In the genomic region with DNA sequence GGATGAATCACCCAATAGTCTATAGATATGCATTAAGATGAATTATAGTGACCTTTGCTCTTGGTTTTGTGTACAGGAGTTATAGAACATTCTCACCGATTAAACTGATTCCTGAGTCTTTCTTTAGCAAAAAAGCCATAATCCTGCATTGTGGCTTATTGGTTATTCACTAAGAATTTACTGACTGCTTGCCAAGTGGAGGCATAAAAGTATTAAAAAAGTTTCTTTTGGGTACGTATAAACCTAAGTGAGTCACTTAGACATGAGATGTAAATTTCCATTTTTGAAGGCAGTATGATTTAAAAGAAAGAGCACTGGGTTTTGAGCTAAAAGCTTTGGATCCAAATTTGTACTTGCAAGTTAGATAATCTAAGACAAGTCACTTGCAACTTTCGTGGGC, we compare ENCODE assay signal across 29 cellular contexts.
DNase-seq lines count a peak whose midpoint lies in the region; ATAC-seq, FAIRE-seq and TF ChIP-seq lines count a peak whose summit lies in the region.
"Had no signal": no experiment of that assay in that cellular context is flagged by ENCODE, and none has a peak within 500 bp of the region (broad histone marks: within the 10 kb centered on the region; RNA-seq: fewer than 3 reads in every experiment).

No MANE protein-coding gene starts in this region.

- no peak for TF ChIP-seq EP300 in A549 (IDR thresholded peaks at IDR 0.05)

- CTCF ChIA-PET in A549 (lab: Yijun Ruan, JAX) = interaction anchor here (0.5 to 3.5 kb wide), 4 partner anchors 12 to 97 kb away, joined by 3 to 10 read pairs (median 3); no protein-coding TSS in a partner anchor

- H3K9ac ChIP-seq in adipocyte (ENCODE audit: low read length) = no peak overlapping the region

- FAIRE-seq in A549 (lab: Jason Lieb, UNC) (peak; percentile 28), frontal cortex (lab: Jason Lieb, UNC) (no peak)
- FAIRE-seq: bronchial epithelial cell, GM12891 had no signal

- H3K27me3 ChIP-seq in adipocyte (replicated peaks; ENCODE audit: control insufficient read depth, insufficient read depth, low read length) (no peaks in the 10 kb centered on the region), breast epithelium (no peaks in the 10 kb centered on the region)
- H3K27me3 ChIP-seq: left lung, MG63, neutrophil had no signal

- TF ChIP-seq RAD21 in A549 (conservative IDR thresholded peaks at IDR 0.05 in 1 of 2, IDR thresholded peaks at IDR 0.05 in 1 of 2) = no peak

- H3K9me3 ChIP-seq in A549 (no peaks in the 10 kb centered on the region), adipocyte (ENCODE audit: control insufficient read depth, low read length) (no peaks in the 10 kb centered on the region), breast epithelium (no peaks in the 10 kb centered on the region)
- H3K9me3 ChIP-seq: left lung, MG63, neutrophil, psoas muscle had no signal

- no peak for ATAC-seq in A549
- no peak for ATAC-seq in GM18520 (IDR thresholded peaks at IDR 0.05; ENCODE audit: unreplicated experiment)
- ATAC-seq: left lung, psoas muscle had no signal

- TF ChIP-seq POLR2A in A549 (IDR thresholded peaks at IDR 0.05; ENCODE audit: low read length) = no peak
- TF ChIP-seq POLR2A in breast epithelium (IDR thresholded peaks at IDR 0.05) = no peak

- H3K4me3 ChIP-seq in A549 (no peak overlapping the region), adipocyte (ENCODE audit: low read length) (no peak overlapping the region), breast epithelium (no peak overlapping the region)
- H3K4me3 ChIP-seq: left lung, MG63, psoas muscle, skin epidermis had no signal

- TF ChIP-seq CTCF in A549 (IDR thresholded peaks at IDR 0.05) = no peak
- TF ChIP-seq CTCF in breast epithelium (IDR thresholded peaks at IDR 0.05) = no peak

- H3K4me1 ChIP-seq in A549 (peaks cover 38% of the 10 kb centered on the region), adipocyte (ENCODE audit: control insufficient read depth, insufficient read depth, low read length) (peaks cover 22% of the 10 kb centered on the region), breast epithelium (no peaks in the 10 kb centered on the region)
- H3K4me1 ChIP-seq: psoas muscle had no signal

- H3K36me3 ChIP-seq in adipocyte (ENCODE audit: control insufficient read depth, insufficient read depth, low read length, severe bottlenecking) = no peaks in the 10 kb centered on the region
- no peaks in the 10 kb centered on the region for H3K36me3 ChIP-seq in breast epithelium
- H3K36me3 ChIP-seq: left lung, neutrophil had no signal

- POLR2A ChIA-PET in A549 (lab: Yijun Ruan, JAX) = no interaction called here

- H3K4me2 ChIP-seq in A549 = no peak overlapping the region

- intact Hi-C loops in breast epithelium (cut with DNase I; ENCODE audit: low total_unique reads) = no loop called here

- H3K27ac ChIP-seq in A549 (no peak overlapping the region), breast epithelium (no peak overlapping the region)
- H3K27ac ChIP-seq: left lung, neutrophil, psoas muscle, skin epidermis had no signal

- no peak for DNase-seq in A549 (ENCODE audit: low read depth in 1 of 2, low spot score in 1 of 2)
- DNase-seq in HCEC 1CT = peak; percentile 81
- peak; percentile 65 for DNase-seq in adipocyte (ENCODE audit: low read depth)
- DNase-seq in fibroblast of peridontal ligament (ENCODE audit: extremely low read depth) = peak; percentile 86
- no peak for DNase-seq in breast epithelium (ENCODE audit: low spot score in 2 of 2)
- DNase-seq in DMS 273 treated with DMSO at 0.1 percent for 48 hours (lab: John Stamatoyannopoulos, UW) = no peak
- DNase-seq in frontal cortex (ENCODE audit: low spot score in 2 of 2) = no peak
- DNase-seq: 8988T; activated B cell treated with CpG ODN at 0.5 μM for 24 hours; activated CD4-positive, alpha-beta memory T cell treated with anti-CD3 and anti-CD28 coated beads, Interleukin-2, amount 10 ng/mL, durations not matched to agents 7 days and 5 days; activated gamma-delta T cell; cortex of kidney; DMS53; endodermal cell; hypothalamus; left lung; MG63; NCI-H1417; NCI-H2107; NCI-H446; psoas muscle; Right ventricle myocardium superior; stimulated activated CD4-positive, alpha-beta T cell treated with anti-CD3 and anti-CD28 coated beads, Interleukin-1b, Interleukin-23, amount 100 ng/mL, for 48 hours; substantia nigra had no signal

- WGBS in A549 (ENCODE audit: missing lambda C conversion rate) = 74% methylated on average over 3 of the region's 3 CpGs

TF ChIP-seq in A549, 52 proteins besides CTCF, POLR2A, EP300 and RAD21:
- no peak for TF ChIP-seq EHF (CRISPR knock-in tag; IDR thresholded peaks at IDR 0.05)
- TF ChIP-seq KDM5A (IDR thresholded peaks at IDR 0.05) = no peak
- TF ChIP-seq, protein P1, sequence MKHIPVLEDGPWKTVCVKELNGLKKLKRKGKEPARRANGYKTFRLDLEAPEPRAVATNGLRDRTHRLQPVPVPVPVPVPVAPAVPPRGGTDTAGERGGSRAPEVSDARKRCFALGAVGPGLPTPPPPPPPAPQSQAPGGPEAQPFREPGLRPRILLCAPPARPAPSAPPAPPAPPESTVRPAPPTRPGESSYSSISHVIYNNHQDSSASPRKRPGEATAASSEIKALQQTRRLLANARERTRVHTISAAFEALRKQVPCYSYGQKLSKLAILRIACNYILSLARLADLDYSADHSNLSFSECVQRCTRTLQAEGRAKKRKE (CRISPR knock-in tag; IDR thresholded peaks at IDR 0.05; ENCODE audit: low read depth) = no peak
- TF ChIP-seq HOXB5 (CRISPR knock-in tag; IDR thresholded peaks at IDR 0.05) = no peak
- TF ChIP-seq GATA3 (IDR thresholded peaks at IDR 0.05; ENCODE audit: borderline replicate concordance) = no peak
- TF ChIP-seq FOSL2 (IDR thresholded peaks at IDR 0.05) = no peak
- no peak for TF ChIP-seq FOSL2 (CRISPR knock-in tag; IDR thresholded peaks at IDR 0.05)
- no peak for TF ChIP-seq PHF8 (IDR thresholded peaks at IDR 0.05; ENCODE audit: borderline replicate concordance, low read depth)
TF ChIP-seq in A549: peak in this region for 0.

Comparison
In these comparisons a context has a peak if more than half of its experiments do, and no peak if none do; other contexts are left out.
1. DNase-seq: peak in HCEC 1CT (single experiment), adipocyte (single experiment) and fibroblast of peridontal ligament (single experiment); none in A549 (0 of 2), breast epithelium (0 of 2), DMS 273 treated with DMSO at 0.1 percent for 48 hours (single experiment) and frontal cortex (0 of 2).